Comparison of ENCODE assay signal across 11 cellular contexts in genomic region chr11:128421577-128421976, GRCh38.
DNase-seq lines count a peak whose midpoint lies in the region; ATAC-seq and TF ChIP-seq lines count a peak whose summit lies in the region.
"Had no signal": no experiment of that assay in that cellular context is flagged by ENCODE, and none has a peak within 500 bp of the region (broad histone marks: within the 10 kb centered on the region; RNA-seq: fewer than 3 reads in every experiment).

No MANE protein-coding gene starts in this region.

- H3K27me3 Mint-ChIP-seq in CD4-positive, CD25-positive, alpha-beta regulatory T cell: no peaks in the 10 kb centered on the region

- H3K27ac ChIP-seq in CD4-positive, CD25-positive, alpha-beta regulatory T cell (ENCODE audit: insufficient read depth, low read length, poor library complexity, severe bottlenecking): no peak overlapping the region
- H3K27ac ChIP-seq in GM23248 (peak overlapping the region; percentile 90), mesodermal cell (ENCODE audit: low read depth, low read length, severe bottlenecking) (peak overlapping the region; percentile 85)
- H3K27ac ChIP-seq: adrenal gland, VCaP had no signal

- H3K4me3 ChIP-seq in CD4-positive, CD25-positive, alpha-beta regulatory T cell (ENCODE audit: low read depth, low read length): peak overlapping the region; percentile 66
- no peak overlapping the region for H3K4me3 ChIP-seq in GM23248
- H3K4me3 ChIP-seq in mesodermal cell (ENCODE audit: extremely low read depth, insufficient read depth, low read length, poor library complexity, severe bottlenecking): no peak overlapping the region
- H3K4me3 ChIP-seq: adrenal gland had no signal

- H3K4me3 Mint-ChIP-seq in CD4-positive, CD25-positive, alpha-beta regulatory T cell: peak overlapping the region in 1 of 4 donors; percentile 42

- no peaks in the 10 kb centered on the region for H3K79me2 ChIP-seq in GM23248 (ENCODE audit: insufficient read depth)

- H4K20me1 ChIP-seq in GM23248 (ENCODE audit: insufficient read depth): no peaks in the 10 kb centered on the region

- peak overlapping the region; percentile 34 for H3K4me2 ChIP-seq in GM23248 (ENCODE audit: unreplicated experiment)

- peak overlapping the region in 2 of 3 donors; percentile 80 to 82 for H3K27ac Mint-ChIP-seq in CD4-positive, CD25-positive, alpha-beta regulatory T cell

- peak overlapping the region; percentile 70 for H3K9ac ChIP-seq in GM23248

- no peaks in the 10 kb centered on the region for H3K36me3 Mint-ChIP-seq in CD4-positive, CD25-positive, alpha-beta regulatory T cell

- no peak for ATAC-seq in CD4-positive, CD25-positive, alpha-beta regulatory T cell (ENCODE audit: low read depth in 2 of 2)
- ATAC-seq in HG02852 (IDR thresholded peaks at IDR 0.05; ENCODE audit: unreplicated experiment) (no peak), omental fat pad (ENCODE audit: low FRiP score) (no peak)

- no peaks in the 10 kb centered on the region for H3K36me3 ChIP-seq in CD4-positive, CD25-positive, alpha-beta regulatory T cell (ENCODE audit: control insufficient read depth, insufficient read depth, low read length)
- H3K36me3 ChIP-seq in GM23248 (ENCODE audit: low read depth) (no peaks in the 10 kb centered on the region), mesodermal cell (ENCODE audit: control insufficient read depth, insufficient read depth, low read length) (no peaks in the 10 kb centered on the region)
- H3K36me3 ChIP-seq: adrenal gland had no signal

- H2AFZ ChIP-seq in GM23248: peak overlapping the region; percentile 26; the same call in 1 of the 2 replicates

- peaks cover 44% of the 10 kb centered on the region for H3F3A ChIP-seq in GM23248 (ENCODE audit: insufficient read depth)

- peaks cover 26% of the 10 kb centered on the region for H3K4me1 ChIP-seq in CD4-positive, CD25-positive, alpha-beta regulatory T cell (ENCODE audit: control insufficient read depth, insufficient read depth, low read length, poor library complexity, severe bottlenecking)
- peaks cover 42% of the 10 kb centered on the region for H3K4me1 ChIP-seq in GM23248 (ENCODE audit: insufficient read depth)
- peaks cover 61% of the 10 kb centered on the region for H3K4me1 ChIP-seq in mesodermal cell (ENCODE audit: control insufficient read depth, insufficient read depth, low read length, poor library complexity, severe bottlenecking)

- DNase-seq in CD4-positive, CD25-positive, alpha-beta regulatory T cell: no peak
- peak; percentile 93 for DNase-seq in GM23248
- DNase-seq in amniotic stem cell (lab: John Stamatoyannopoulos, UW): peak; percentile 29
- DNase-seq in RPMI8226: no peak
- no peak for DNase-seq in MV-4-11 (lab: John Stamatoyannopoulos, UW)
- DNase-seq in omental fat pad (ENCODE audit: low spot score): no peak
- DNase-seq: adrenal gland, NCI-H2107 had no signal

- H3K9me3 Mint-ChIP-seq in CD4-positive, CD25-positive, alpha-beta regulatory T cell: peaks cover 0 to 1% (median 0%) of the 10 kb centered on the region in 7 donors

- WGBS in GM23248 (ENCODE audit: low coverage in 1 of 2, low lambda C conversion rate in 2 of 2, missing lambda C conversion rate in 2 of 2), 2 experiments: 19 to 21% methylated on average over 3 of the region's 3 CpGs
- WGBS in mesodermal cell (ENCODE audit: insufficient coverage in 2 of 2), 2 experiments: 84 to 85% methylated on average over 3 of the region's 3 CpGs

- in situ Hi-C loops in GM23248 (cut with MboI): no loop called here

- H3K27me3 ChIP-seq in CD4-positive, CD25-positive, alpha-beta regulatory T cell (ENCODE audit: control insufficient read depth, insufficient read depth, low read length): no peaks in the 10 kb centered on the region
- H3K27me3 ChIP-seq in GM23248 (replicated peaks; ENCODE audit: insufficient read depth): no peaks in the 10 kb centered on the region
- H3K27me3 ChIP-seq: adrenal gland had no signal

- H3K9me2 ChIP-seq in GM23248 (ENCODE audit: insufficient read depth): no peaks in the 10 kb centered on the region

- no peak for TF ChIP-seq CTCF in omental fat pad (IDR thresholded peaks at IDR 0.05)

- no peaks in the 10 kb centered on the region for H3K9me3 ChIP-seq in CD4-positive, CD25-positive, alpha-beta regulatory T cell (ENCODE audit: control insufficient read depth in 2 of 2, low read length in 2 of 2)
- H3K9me3 ChIP-seq in GM23248 (ENCODE audit: low read depth) (no peaks in the 10 kb centered on the region), mesodermal cell (ENCODE audit: control insufficient read depth, low read length) (no peaks in the 10 kb centered on the region)
- H3K9me3 ChIP-seq: adrenal gland had no signal

- peaks cover 31 to 74% (median 40%) of the 10 kb centered on the region in 4 donors for H3K4me1 Mint-ChIP-seq in CD4-positive, CD25-positive, alpha-beta regulatory T cell

Comparison
In these comparisons a context has a peak if more than half of its experiments do, and no peak if none do; other contexts are left out.
1. DNase-seq: peak in GM23248 (single experiment) and amniotic stem cell (single experiment); none in CD4-positive, CD25-positive, alpha-beta regulatory T cell (0 of 3), RPMI8226 (single experiment), MV-4-11 (single experiment) and omental fat pad (single experiment).